9 cellular contexts compared by ENCODE assay signal in the genomic region with DNA sequence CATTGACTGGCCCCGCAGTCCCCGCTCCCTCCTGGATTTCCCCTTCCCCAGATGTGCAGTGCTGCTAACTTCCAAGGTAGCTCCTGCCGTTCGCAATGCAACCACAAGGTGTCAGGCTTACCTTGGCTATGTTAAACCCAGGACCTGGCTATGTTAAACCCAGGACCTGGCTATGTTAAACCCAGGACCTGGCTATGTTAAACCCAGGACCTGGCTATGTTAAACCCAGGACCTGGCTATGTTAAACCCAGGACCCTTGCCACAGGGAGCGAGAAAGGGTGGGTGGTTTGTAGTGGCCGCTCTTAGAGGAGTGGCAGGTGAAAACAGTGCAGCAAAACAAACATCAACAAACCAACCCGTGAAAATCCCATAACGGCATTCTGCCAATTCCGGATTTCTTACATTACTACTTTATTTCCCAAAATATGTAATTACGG. TPM values are rescaled to one million over a fixed set of nuclear protein-coding genes. Genes with fewer than 3 reads are reported as not detected.
DNase-seq lines count a peak whose midpoint lies in the region; ATAC-seq, FAIRE-seq and TF ChIP-seq lines count a peak whose summit lies in the region.
"Had no signal": no experiment of that assay in that cellular context is flagged by ENCODE, and none has a peak within 500 bp of the region (broad histone marks: within the 10 kb centered on the region; RNA-seq: fewer than 3 reads in every experiment).

No MANE protein-coding gene starts in this region.

- no peak for TF ChIP-seq POLR2A in A549 (IDR thresholded peaks at IDR 0.05; ENCODE audit: low read length)
- no peak for TF ChIP-seq POLR2A in GM12892 (IDR thresholded peaks at IDR 0.05; ENCODE audit: low read depth, low read length)

- peaks cover 21% of the 10 kb centered on the region for H3K4me1 ChIP-seq in A549
- H3K4me1 ChIP-seq in naive thymus-derived CD4-positive, alpha-beta T cell (ENCODE audit: control insufficient read depth in 2 of 2, insufficient read depth in 2 of 2, low read length in 2 of 2), result no peaks in the 10 kb centered on the region

- peak overlapping the region; percentile 47; the same call in 2 of the 3 replicates for H3K4me2 ChIP-seq in A549

- peaks cover 9 to 18% (median 12%) of the 10 kb centered on the region in 7 donors for H3K4me1 Mint-ChIP-seq in naive thymus-derived CD4-positive, alpha-beta T cell
- peaks cover 13 to 16% of the 10 kb centered on the region in 2 donors for H3K4me1 Mint-ChIP-seq in stimulated activated naive B cell treated with anti-CD40 and anti-IgM and Interleukin-4, amounts not matched to agents 10 μg/mL and 1 μg/mL and 100 μg/mL, for 72 hours

- H3K4me3 Mint-ChIP-seq in naive thymus-derived CD4-positive, alpha-beta T cell, result peak overlapping the region in 2 of 10 donors; percentile 12 to 27
- H3K4me3 Mint-ChIP-seq in stimulated activated naive B cell treated with anti-CD40 and anti-IgM and Interleukin-4, amounts not matched to agents 10 μg/mL and 1 μg/mL and 100 μg/mL, for 72 hours, result peak overlapping the region in 1 of 2 donors; percentile 48
- H3K4me3 Mint-ChIP-seq: stimulated activated naive CD8-positive, alpha-beta T cell treated with anti-CD3 and anti-CD28 coated beads, Interleukin-15, Interleukin-2, amounts not matched to agents 100 ng/mL and 50 ng/mL, for 24 hours had no signal

- intact Hi-C loops in naive thymus-derived CD4-positive, alpha-beta T cell (cut with micrococcal nuclease), result loop anchor here (5.0 to 10.0 kb wide), 3 partner anchors 427 to 507 kb away; a partner anchor contains a TSS

- POLR2A ChIA-PET in A549 (lab: Yijun Ruan, JAX), result interaction anchor here (0.6 to 1.0 kb wide), 3 partner anchors 16 to 495 kb away, joined by 4 to 6 read pairs (median 5); a partner anchor contains a TSS
- POLR2A ChIA-PET in naive thymus-derived CD4-positive, alpha-beta T cell (lab: Charles Lee), result interaction anchor here (0.7 kb wide), 1 partner anchor 114 kb away, joined by 3 read pairs; no protein-coding TSS in a partner anchor

- H3K36me3 Mint-ChIP-seq in naive thymus-derived CD4-positive, alpha-beta T cell, result no peaks in the 10 kb centered on the region
- H3K36me3 Mint-ChIP-seq in stimulated activated naive B cell treated with anti-CD40 and anti-IgM and Interleukin-4, amounts not matched to agents 10 μg/mL and 1 μg/mL and 100 μg/mL, for 72 hours, result no peaks in the 10 kb centered on the region

- H3K4me3 ChIP-seq in A549 (no peak overlapping the region), epithelial cell of esophagus (ENCODE audit: low read length) (no peak overlapping the region)
- H3K4me3 ChIP-seq in naive thymus-derived CD4-positive, alpha-beta T cell (ENCODE audit: low read length), result no peak overlapping the region

- CTCF ChIA-PET in A549 (lab: Yijun Ruan, JAX), result interaction anchor here (0.6 to 25.6 kb wide), 31 partner anchors 13 to 484 kb away, joined by 3 to 732 read pairs (median 4); a partner anchor contains a TSS
- CTCF ChIA-PET in naive thymus-derived CD4-positive, alpha-beta T cell (lab: Charles Lee), result interaction anchor here (0.7 to 5.3 kb wide), 7 partner anchors 12 to 477 kb away, joined by 3 to 59 read pairs (median 4); no protein-coding TSS in a partner anchor

- no peak overlapping the region for H3K27ac Mint-ChIP-seq in naive thymus-derived CD4-positive, alpha-beta T cell
- no peak overlapping the region for H3K27ac Mint-ChIP-seq in stimulated activated naive B cell treated with anti-CD40 and anti-IgM and Interleukin-4, amounts not matched to agents 10 μg/mL and 1 μg/mL and 100 μg/mL, for 72 hours
- H3K27ac Mint-ChIP-seq: stimulated activated naive CD8-positive, alpha-beta T cell treated with anti-CD3 and anti-CD28 coated beads, Interleukin-15, Interleukin-2, amounts not matched to agents 100 ng/mL and 50 ng/mL, for 24 hours had no signal

- TF ChIP-seq CTCF in A549 (IDR thresholded peaks at IDR 0.05) (peak; percentile 50), epithelial cell of esophagus (IDR thresholded peaks at IDR 0.05; ENCODE audit: insufficient read depth, low read depth, low read length, missing control alignments) (peak; percentile 79)

- H3K27me3 ChIP-seq in naive thymus-derived CD4-positive, alpha-beta T cell (ENCODE audit: control insufficient read depth in 2 of 2, insufficient read depth in 2 of 2, low read length in 2 of 2), result no peaks in the 10 kb centered on the region

- H3K9me3 Mint-ChIP-seq in naive thymus-derived CD4-positive, alpha-beta T cell, result no peaks in the 10 kb centered on the region
- H3K9me3 Mint-ChIP-seq in stimulated activated naive B cell treated with anti-CD40 and anti-IgM and Interleukin-4, amounts not matched to agents 10 μg/mL and 1 μg/mL and 100 μg/mL, for 72 hours, result no peaks in the 10 kb centered on the region
- H3K9me3 Mint-ChIP-seq: stimulated activated naive CD8-positive, alpha-beta T cell treated with anti-CD3 and anti-CD28 coated beads, Interleukin-15, Interleukin-2, amounts not matched to agents 100 ng/mL and 50 ng/mL, for 24 hours had no signal

- TF ChIP-seq RAD21 in A549 (conservative IDR thresholded peaks at IDR 0.05 in 1 of 2, IDR thresholded peaks at IDR 0.05 in 1 of 2), result peak; percentile 81 to 83

- WGBS in A549 (ENCODE audit: missing lambda C conversion rate), result 22% methylated on average over 8 of the region's 10 CpGs

- no peaks in the 10 kb centered on the region for H3K36me3 ChIP-seq in naive thymus-derived CD4-positive, alpha-beta T cell (ENCODE audit: control insufficient read depth in 2 of 3, insufficient read depth in 3 of 3, low read length in 3 of 3)

- TF ChIP-seq EP300 in A549 (IDR thresholded peaks at IDR 0.05), result no peak

- DNase-seq in A549 (ENCODE audit: low read depth in 1 of 2, low spot score in 1 of 2) (peak; percentile 55 to 69), GM12892 (ENCODE audit: insufficient read length) (no peak), NOMO-1 treated with DMSO at 0.1 percent for 48 hours (lab: John Stamatoyannopoulos, UW; ENCODE audit: unreplicated experiment) (peak; percentile 15), epithelial cell of esophagus (ENCODE audit: low read depth) (peak; percentile 77)
- peak; percentile 26 for DNase-seq in activated CD8-positive, alpha-beta memory T cell treated with anti-CD3 and anti-CD28 coated beads, Interleukin-2, amount 50 U/mL, for 24 hours (ENCODE audit: extremely low read depth)
- DNase-seq in naive thymus-derived CD4-positive, alpha-beta T cell, result peak; percentile 8 to 72 (median 36)
- DNase-seq in stimulated activated naive B cell treated with anti-CD40 and anti-IgM and Interleukin-4, amounts not matched to agents 10 μg/mL and 1 μg/mL and 100 μg/mL, for 72 hours, result peak; percentile 65

- FAIRE-seq in A549 (lab: Jason Lieb, UNC) (no peak), GM12892 (lab: Jason Lieb, UNC) (peak; percentile 89)

- H3K27me3 Mint-ChIP-seq in naive thymus-derived CD4-positive, alpha-beta T cell, result peaks cover 39 to 51% (median 42%) of the 10 kb centered on the region in 5 donors
- H3K27me3 Mint-ChIP-seq in stimulated activated naive B cell treated with anti-CD40 and anti-IgM and Interleukin-4, amounts not matched to agents 10 μg/mL and 1 μg/mL and 100 μg/mL, for 72 hours, result peaks cover 44 to 48% of the 10 kb centered on the region in 2 donors

- ATAC-seq in A549 (peak; percentile 41 to 78; a peak in 4 of 6 replicates), HG03135 (IDR thresholded peaks at IDR 0.05; ENCODE audit: unreplicated experiment) (peak; percentile 53)
- ATAC-seq in naive thymus-derived CD4-positive, alpha-beta T cell, result peak; percentile 66
- ATAC-seq in stimulated activated naive B cell treated with anti-CD40 and anti-IgM and Interleukin-4, amounts not matched to agents 10 μg/mL and 1 μg/mL and 100 μg/mL, for 72 hours (replicated peaks), result peak; percentile 61 to 66

- no peaks in the 10 kb centered on the region for H3K9me3 ChIP-seq in A549
- no peaks in the 10 kb centered on the region for H3K9me3 ChIP-seq in naive thymus-derived CD4-positive, alpha-beta T cell (ENCODE audit: control insufficient read depth in 2 of 3, low read length in 3 of 3)

- no peak overlapping the region for H3K27ac ChIP-seq in A549
- H3K27ac ChIP-seq in naive thymus-derived CD4-positive, alpha-beta T cell (ENCODE audit: low read depth, low read length), result no peak overlapping the region

TF ChIP-seq in A549, 52 proteins besides CTCF, POLR2A, EP300 and RAD21:
- no peak for TF ChIP-seq KDM5A (IDR thresholded peaks at IDR 0.05)
- peak; percentile 75 for TF ChIP-seq SMC3 (IDR thresholded peaks at IDR 0.05)
- TF ChIP-seq RCOR1 (IDR thresholded peaks at IDR 0.05; ENCODE audit: low read depth, low read length), result no peak
- no peak for TF ChIP-seq SREBF2 (IDR thresholded peaks at IDR 0.05)
- no peak for TF ChIP-seq RARB (CRISPR knock-in tag; IDR thresholded peaks at IDR 0.05)

RNA-seq across cellular contexts. Expression of a gene that starts 2.9 kb away (rescaled TPM):
- polyA plus RNA-seq in A549 (2011; rRNA removed) (0.15 and 0.17 TPM in 2 replicates), A549 (2017; fragmentation: RNase III; extraction: RNeasy Plus Mini Kit Qiagen cat#74134 plus additional on column Dnase treatment) (0.26 to 0.34 TPM (median 0.33 TPM) in 3 replicates)
- polyA plus RNA-seq in A549 (2012; cell fraction: cytosol; rRNA removed), result 0.33 and 0.49 TPM in 2 replicates
- polyA plus RNA-seq in A549 (2012; cell fraction: nucleus; rRNA removed), result 0.76 and 0.84 TPM in 2 replicates
- polyA minus RNA-seq in A549 (2011; rRNA and poly(A)+ RNA removed), result 0.34 and 0.41 TPM in 2 replicates
- polyA plus RNA-seq in GM12892 (2012; ENCODE audit: missing spikeins), result not detected
- not detected for total RNA-seq in naive thymus-derived CD4-positive, alpha-beta T cell
- polyA plus RNA-seq in naive thymus-derived CD4-positive, alpha-beta T cell, result not detected

RNA-seq across cellular contexts. Expression of a gene that starts 17.1 kb away (rescaled TPM):
- polyA plus RNA-seq in A549 (2011; rRNA removed) (2.2 and 2.7 TPM in 2 replicates), A549 (2017; fragmentation: RNase III; extraction: RNeasy Plus Mini Kit Qiagen cat#74134 plus additional on column Dnase treatment) (3.4 to 4.3 TPM (median 4.0 TPM) in 3 replicates)
- polyA plus RNA-seq in A549 (2012; cell fraction: cytosol; rRNA removed), result 2.1 and 3.0 TPM in 2 replicates
- polyA plus RNA-seq in A549 (2012; cell fraction: nucleus; rRNA removed), result 12.4 and 13.7 TPM in 2 replicates
- 4.7 and 6.2 TPM in 2 replicates for polyA minus RNA-seq in A549 (2011; rRNA and poly(A)+ RNA removed)
- not detected for polyA plus RNA-seq in GM12892 (2012; ENCODE audit: missing spikeins)
- under 1 TPM in 1 of 5 experiments, not detected in 4; 0.12 TPM for total RNA-seq in naive thymus-derived CD4-positive, alpha-beta T cell
- not detected for polyA plus RNA-seq in naive thymus-derived CD4-positive, alpha-beta T cell
